ENCODE assay signal across 7 cellular contexts in the genomic region with DNA sequence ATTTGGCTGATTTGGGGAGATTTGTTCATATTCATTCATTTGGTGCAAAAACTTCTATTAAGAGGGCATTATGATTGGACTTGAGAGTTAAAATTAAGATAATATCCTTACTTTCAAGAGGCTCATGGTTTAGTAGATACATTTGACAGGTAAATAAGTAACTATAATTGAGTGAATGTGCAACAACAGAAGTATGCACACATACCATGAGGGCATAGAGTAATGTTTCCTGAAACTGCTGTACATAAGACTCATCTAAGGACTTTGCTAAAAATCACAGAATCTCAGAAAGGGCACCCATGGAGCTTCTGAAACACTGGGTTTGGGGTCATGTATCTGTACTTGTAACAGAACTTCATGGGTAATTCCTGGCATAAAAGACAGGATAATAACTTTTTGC.
"Had no signal": no experiment of that assay in that cellular context is flagged by ENCODE, and none has a peak within 500 bp of the region (broad histone marks: within the 10 kb centered on the region; RNA-seq: fewer than 3 reads in every experiment).

No MANE protein-coding gene starts in this region.

- H3K9me3 Mint-ChIP-seq: HFFc6 had no signal

- H3K4me1 Mint-ChIP-seq: IgD-negative memory B cell had no signal

- DNase-seq: GM23248, GOT3, H7, HFFc6, KBM-7 had no signal

- ATAC-seq: HCT116 had no signal

- H3K27ac Mint-ChIP-seq: HFFc6, IgD-negative memory B cell had no signal

- H3K4me3 Mint-ChIP-seq: HFFc6, IgD-negative memory B cell had no signal

- H3K27me3 Mint-ChIP-seq: IgD-negative memory B cell had no signal

- H3K36me3 Mint-ChIP-seq: IgD-negative memory B cell had no signal
